Comparison of ENCODE assay signal across 11 cellular contexts in the genomic region with DNA sequence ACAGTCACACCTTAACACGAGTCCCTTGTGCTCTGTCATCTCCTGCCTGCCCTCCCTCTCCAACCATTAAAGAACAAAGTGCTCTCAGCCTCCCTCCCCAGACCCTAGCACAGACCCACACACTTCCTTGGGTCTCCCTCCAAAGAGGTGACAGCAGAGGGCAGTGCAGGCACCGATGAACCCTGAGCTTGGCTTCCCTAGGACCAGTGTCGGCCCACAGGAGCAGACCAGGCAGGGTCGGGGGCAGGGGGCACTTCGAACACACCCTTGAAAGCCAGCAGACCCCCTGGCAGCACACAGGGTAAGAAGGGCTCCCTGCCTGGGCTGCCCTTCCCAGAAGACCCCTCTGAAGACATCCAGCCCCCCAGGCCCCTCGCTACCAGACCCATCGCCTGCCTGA. TPM values are rescaled to one million over a fixed set of nuclear protein-coding genes. Genes with fewer than 3 reads are reported as not detected.
DNase-seq lines count a peak whose midpoint lies in the region; ATAC-seq and TF ChIP-seq lines count a peak whose summit lies in the region.
"Had no signal": no experiment of that assay in that cellular context is flagged by ENCODE, and none has a peak within 500 bp of the region (broad histone marks: within the 10 kb centered on the region; RNA-seq: fewer than 3 reads in every experiment).

No MANE protein-coding gene starts in this region.

- ATAC-seq in left cardiac atrium (no peak), foreskin keratinocyte (no peak), GM19397 (IDR thresholded peaks at IDR 0.05; ENCODE audit: unreplicated experiment) (no peak), lower lobe of right lung (no peak), GM18498 (IDR thresholded peaks at IDR 0.05; ENCODE audit: unreplicated experiment) (no peak)

- H3K79me2 ChIP-seq in OCI-LY3 (ENCODE audit: low read length), result peaks cover 9% of the 10 kb centered on the region

- TF ChIP-seq CTCF in left ventricle myocardium inferior (IDR thresholded peaks at IDR 0.05; ENCODE audit: borderline replicate concordance) (peak; percentile 28), OCI-LY3 (IDR thresholded peaks at IDR 0.05; ENCODE audit: low read depth, low read length) (peak; percentile 51), foreskin keratinocyte (conservative IDR thresholded peaks at IDR 0.05) (peak; percentile 23), lower lobe of right lung (IDR thresholded peaks at IDR 0.05) (no peak), lower leg skin (IDR thresholded peaks at IDR 0.05) (no peak)

- H3K9me3 ChIP-seq in left ventricle myocardium inferior (replicated peaks) (no peaks in the 10 kb centered on the region), OCI-LY3 (ENCODE audit: insufficient read depth, low read length) (no peaks in the 10 kb centered on the region), lower lobe of right lung (no peaks in the 10 kb centered on the region)
- H3K9me3 ChIP-seq: ovary had no signal

- no peak overlapping the region for H2AFZ ChIP-seq in OCI-LY3 (ENCODE audit: low read depth, low read length)

- H3K4me2 ChIP-seq in OCI-LY3 (ENCODE audit: low read length), result no peak overlapping the region

- no peak for TF ChIP-seq POLR2A in lower leg skin (IDR thresholded peaks at IDR 0.05)

- WGBS in lower leg skin, 2 donors, result 62 to 67% methylated on average over 5 to 7 of the region's 7 CpGs

- DNase-seq in left ventricle myocardium inferior, result no peak
- DNase-seq in left cardiac atrium, result no peak
- no peak for DNase-seq in foreskin keratinocyte
- DNase-seq in lower lobe of right lung, result no peak
- no peak for DNase-seq in lower leg skin (ENCODE audit: low spot score in 2 of 2)
- DNase-seq: activated CD4-positive, alpha-beta T cell treated with anti-CD3 and anti-CD28 coated beads, Interleukin-2, amount 50 U/mL, for 1 hour; NK-92 treated with Interleukin-12 subunit alpha and Interleukin-12 subunit beta, amount 100 ng/mL, for 24 hours had no signal

- H3K27ac ChIP-seq in left ventricle myocardium inferior (replicated peaks), result no peak overlapping the region
- H3K27ac ChIP-seq in OCI-LY3 (ENCODE audit: low read length), result no peak overlapping the region
- no peak overlapping the region for H3K27ac ChIP-seq in foreskin keratinocyte
- no peak overlapping the region for H3K27ac ChIP-seq in lower lobe of right lung
- H3K27ac ChIP-seq: ovary had no signal

- H3K36me3 ChIP-seq in left ventricle myocardium inferior, result peaks cover 48% of the 10 kb centered on the region
- H3K36me3 ChIP-seq in OCI-LY3 (replicated peaks; ENCODE audit: low read depth, low read length), result peaks cover 6% of the 10 kb centered on the region
- peaks cover 68% of the 10 kb centered on the region for H3K36me3 ChIP-seq in lower lobe of right lung
- H3K36me3 ChIP-seq: ovary had no signal

- H3K4me1 ChIP-seq in left ventricle myocardium inferior, result peaks cover 24% of the 10 kb centered on the region
- H3K4me1 ChIP-seq in OCI-LY3 (ENCODE audit: low read length), result no peaks in the 10 kb centered on the region; the same call in 1 of the 2 replicates
- no peaks in the 10 kb centered on the region for H3K4me1 ChIP-seq in foreskin keratinocyte
- H3K4me1 ChIP-seq in lower lobe of right lung, result peaks cover 21% of the 10 kb centered on the region

- H3K4me3 ChIP-seq in left ventricle myocardium inferior (no peak overlapping the region), OCI-LY3 (ENCODE audit: low read length) (no peak overlapping the region), lower lobe of right lung (no peak overlapping the region), lower leg skin (ENCODE audit: low read depth, poor library complexity, severe bottlenecking) (no peak overlapping the region)
- H3K4me3 ChIP-seq: ovary had no signal

- intact Hi-C loops in left ventricle myocardium inferior (cut with micrococcal nuclease) (no loop called here), left cardiac atrium (cut with DNase I) (no loop called here), lower lobe of right lung (cut with DNase I) (no loop called here), lower leg skin (cut with DNase I; ENCODE audit: low total_unique reads) (no loop called here)

- H3K9ac ChIP-seq in OCI-LY3 (ENCODE audit: low read length), result no peak overlapping the region

- no peaks in the 10 kb centered on the region for H4K20me1 ChIP-seq in OCI-LY3 (ENCODE audit: insufficient read depth, low read length)

- H3K27me3 ChIP-seq in left ventricle myocardium inferior (ENCODE audit: low read depth) (no peaks in the 10 kb centered on the region), OCI-LY3 (ENCODE audit: low read depth, low read length) (no peaks in the 10 kb centered on the region), foreskin keratinocyte (no peaks in the 10 kb centered on the region), lower lobe of right lung (ENCODE audit: low read depth) (no peaks in the 10 kb centered on the region)
- H3K27me3 ChIP-seq: ovary had no signal

RNA-seq across cellular contexts. Expression of gene CDK2AP1, which starts 7.0 kb away (rescaled TPM):
- 83.6 TPM for total RNA-seq in left ventricle myocardium inferior
- total RNA-seq in left cardiac atrium, result 10 to 100 TPM; 96.6 to 97.7 TPM
- 210 and 224 TPM in 2 replicates for total RNA-seq in foreskin keratinocyte
- 226 and 229 TPM in 2 replicates for polyA plus RNA-seq in foreskin keratinocyte
- total RNA-seq in lower lobe of right lung, result 83.5 TPM
- total RNA-seq in lower leg skin, result 10 to 100 TPM; 35.3 to 85.6 (median 56.3) TPM

RNA-seq across cellular contexts. Expression of gene MTRFR, which starts 31.4 kb away (rescaled TPM):
- total RNA-seq in left ventricle myocardium inferior (8.4 TPM), left cardiac atrium (10 to 100 TPM in 1 of 2 donors, 1 to 10 TPM in 1; 8.1 to 10.9 TPM), foreskin keratinocyte (15.8 and 17.4 TPM in 2 replicates), lower lobe of right lung (12.7 TPM), lower leg skin (10 to 100 TPM in 3 of 4 donors, 1 to 10 TPM in 1; 9.8 to 27.0 (median 11.8) TPM)
- 14.3 and 15.8 TPM in 2 replicates for polyA plus RNA-seq in foreskin keratinocyte

RNA-seq across cellular contexts. Expression of gene MPHOSPH9, which starts 31.7 kb away (rescaled TPM):
- 23.9 TPM for total RNA-seq in left ventricle myocardium inferior
- 10 to 100 TPM; 23.4 to 27.9 TPM for total RNA-seq in left cardiac atrium
- 19.8 and 25.7 TPM in 2 replicates for total RNA-seq in foreskin keratinocyte
- 4.4 and 8.7 TPM in 2 replicates for polyA plus RNA-seq in foreskin keratinocyte
- total RNA-seq in lower lobe of right lung, result 21.8 TPM
- total RNA-seq in lower leg skin, result 10 to 100 TPM in 1 of 4 donors, 1 to 10 TPM in 3; 3.5 to 16.8 (median 9.8) TPM

Comparison
In these comparisons a context has a peak if more than half of its experiments do, and no peak if none do; other contexts are left out.
1. CTCF ChIP-seq: peak in left ventricle myocardium inferior (single experiment), OCI-LY3 (single experiment) and foreskin keratinocyte (single experiment); none in lower lobe of right lung (single experiment) and lower leg skin (0 of 3).